In the genomic region with DNA sequence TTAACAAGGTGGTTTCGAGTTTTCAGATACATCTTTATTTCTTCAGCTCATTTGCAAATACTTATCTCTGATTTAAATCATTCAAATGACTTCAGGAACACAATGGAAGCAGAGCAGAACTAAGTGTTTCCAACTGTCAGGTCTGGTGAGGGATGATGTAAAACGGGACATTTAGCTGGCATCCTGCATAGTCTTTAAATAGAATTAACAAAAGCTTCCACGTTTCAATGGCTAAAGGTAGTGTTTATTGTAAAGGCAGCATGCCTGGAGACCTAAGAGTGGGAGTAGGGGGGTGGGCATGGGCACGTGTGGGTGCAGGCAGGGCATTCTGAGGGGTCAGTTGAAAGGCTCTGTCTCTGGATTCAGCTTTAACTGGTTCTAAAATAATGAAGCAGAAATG, we compare ENCODE assay signal across 28 cellular contexts.
"Had no signal": no experiment of that assay in that cellular context is flagged by ENCODE, and none has a peak within 500 bp of the region (broad histone marks: within the 10 kb centered on the region; RNA-seq: fewer than 3 reads in every experiment).

No MANE protein-coding gene starts in this region.

- H3K36me3 ChIP-seq: brain microvascular endothelial cell, tibial artery, WERI-Rb-1 had no signal

- H2AFZ ChIP-seq: hepatocyte had no signal

- H3K27me3 Mint-ChIP-seq: activated CD4-positive, alpha-beta T cell treated with anti-CD3 and anti-CD28 coated beads, Interleukin-2, amount 10 ng/mL, durations not matched to agents 7 days and 5 days; activated naive CD8-positive, alpha-beta T cell treated with anti-CD3 and anti-CD28 coated beads, Interleukin-2, amount 50 U/mL, for 24 hours; memory B cell; stimulated activated naive CD8-positive, alpha-beta T cell treated with anti-CD3 and anti-CD28 coated beads, Interleukin-15, amount 100 ng/mL, for 72 hours had no signal

- H3K27ac ChIP-seq: brain microvascular endothelial cell, foreskin keratinocyte, hepatocyte, tibial artery, WERI-Rb-1 had no signal

- FAIRE-seq: small intestine, TTC549 had no signal

- H3K36me3 Mint-ChIP-seq: memory B cell; stimulated activated effector memory CD8-positive, alpha-beta T cell treated with anti-CD3 and anti-CD28 coated beads, Interleukin-12 subunit alpha, Interleukin-12 subunit beta, amount 100 ng/mL, for 72 hours had no signal

- H3K79me2 ChIP-seq: hepatocyte had no signal

- H3K4me1 Mint-ChIP-seq: memory B cell had no signal

- H3K9me3 ChIP-seq: mucosa of descending colon, tibial artery had no signal

- H3K4me3 ChIP-seq: hepatocyte, mucosa of descending colon, tibial artery had no signal

- H3K9me3 Mint-ChIP-seq: activated CD4-positive, alpha-beta T cell treated with anti-CD3 and anti-CD28 coated beads, Interleukin-2, amount 10 ng/mL, durations not matched to agents 7 days and 5 days; activated CD8-positive, alpha-beta T cell treated with anti-CD3 and anti-CD28 coated beads for 36 hours; activated naive CD8-positive, alpha-beta T cell treated with anti-CD3 and anti-CD28 coated beads, Interleukin-2, amount 50 U/mL, for 24 hours; activated T-helper 1 cell treated with anti-CD3 and anti-CD28 coated beads, Interleukin-12 subunit alpha, Interleukin-12 subunit beta, Interleukin-2, Interleukin-4 antibody, amounts not matched to agents 30 ng/mL and 10 ng/mL and 1 ng/mL, durations not matched to agents 14 hours and 24 hours and 36 hours; memory B cell; stimulated activated effector memory CD8-positive, alpha-beta T cell treated with anti-CD3 and anti-CD28 coated beads, Interleukin-12 subunit alpha, Interleukin-12 subunit beta, amount 100 ng/mL, for 72 hours; stimulated activated naive CD8-positive, alpha-beta T cell treated with anti-CD3 and anti-CD28 coated beads, Interleukin-15, amount 100 ng/mL, for 72 hours had no signal

- H3K4me1 ChIP-seq: foreskin keratinocyte, tibial artery had no signal

- ATAC-seq: activated CD8-positive, alpha-beta T cell treated with anti-CD3 and anti-CD28 coated beads for 36 hours; activated naive CD8-positive, alpha-beta T cell treated with anti-CD3 and anti-CD28 coated beads, Interleukin-2, amount 50 U/mL, for 24 hours; foreskin keratinocyte; left ventricle myocardium superior; mucosa of descending colon; sciatic nerve; stimulated activated effector memory CD8-positive, alpha-beta T cell treated with anti-CD3 and anti-CD28 coated beads, Interleukin-12 subunit alpha, Interleukin-12 subunit beta, amount 100 ng/mL, for 72 hours; stimulated activated naive CD8-positive, alpha-beta T cell treated with anti-CD3 and anti-CD28 coated beads, Interleukin-15, amount 100 ng/mL, for 72 hours had no signal

- H3K4me2 ChIP-seq: hepatocyte had no signal

- H3K27me3 ChIP-seq: brain microvascular endothelial cell, foreskin keratinocyte, hepatocyte, tibial artery had no signal

- DNase-seq: activated CD4-positive, alpha-beta T cell treated with anti-CD3 and anti-CD28 coated beads, Interleukin-2, amount 10 ng/mL, durations not matched to agents 7 days and 5 days; activated CD4-positive, CD25-positive, alpha-beta regulatory T cell treated with anti-CD3 and anti-CD28 coated beads, Interleukin-2, amount 50 U/mL, for 72 hours; activated CD8-positive, alpha-beta T cell treated with anti-CD3 and anti-CD28 coated beads for 36 hours; activated gamma-delta T cell; activated naive CD4-positive, alpha-beta T cell treated with anti-CD3 and anti-CD28 coated beads, Interleukin-2, amount 50 U/mL, for 16 hours; activated naive CD8-positive, alpha-beta T cell treated with anti-CD3 and anti-CD28 coated beads, Interleukin-2, amount 50 U/mL, for 24 hours; anterior cingulate cortex; brain microvascular endothelial cell; central memory CD4-positive, alpha-beta T cell; dermis blood vessel endothelial cell; effector CD8-positive, alpha-beta T cell; erythroblast; foreskin keratinocyte; glutamatergic neuron; kidney glomerular epithelial cell; left ventricle myocardium superior; mucosa of descending colon; small intestine; stimulated activated CD4-positive, alpha-beta T cell treated with anti-CD3 and anti-CD28 coated beads, Interleukin-2, amount 100 ng/mL, for 24 hours; stimulated activated naive CD8-positive, alpha-beta T cell treated with anti-CD3 and anti-CD28 coated beads, Interleukin-15, amount 100 ng/mL, for 72 hours; tibial artery; WERI-Rb-1 had no signal

- H3K4me3 Mint-ChIP-seq: activated CD4-positive, alpha-beta T cell treated with anti-CD3 and anti-CD28 coated beads, Interleukin-2, amount 10 ng/mL, durations not matched to agents 7 days and 5 days; activated CD8-positive, alpha-beta T cell treated with anti-CD3 and anti-CD28 coated beads for 36 hours; activated naive CD8-positive, alpha-beta T cell treated with anti-CD3 and anti-CD28 coated beads, Interleukin-2, amount 50 U/mL, for 24 hours; activated T-helper 1 cell treated with anti-CD3 and anti-CD28 coated beads, Interleukin-12 subunit alpha, Interleukin-12 subunit beta, Interleukin-2, Interleukin-4 antibody, amounts not matched to agents 30 ng/mL and 10 ng/mL and 1 ng/mL, durations not matched to agents 14 hours and 24 hours and 36 hours; memory B cell; stimulated activated effector memory CD8-positive, alpha-beta T cell treated with anti-CD3 and anti-CD28 coated beads, Interleukin-12 subunit alpha, Interleukin-12 subunit beta, amount 100 ng/mL, for 72 hours; stimulated activated naive CD8-positive, alpha-beta T cell treated with anti-CD3 and anti-CD28 coated beads, Interleukin-15, amount 100 ng/mL, for 72 hours had no signal

- H3K27ac Mint-ChIP-seq: activated CD4-positive, alpha-beta T cell treated with anti-CD3 and anti-CD28 coated beads, Interleukin-2, amount 10 ng/mL, durations not matched to agents 7 days and 5 days; activated CD8-positive, alpha-beta T cell treated with anti-CD3 and anti-CD28 coated beads for 36 hours; activated naive CD8-positive, alpha-beta T cell treated with anti-CD3 and anti-CD28 coated beads, Interleukin-2, amount 50 U/mL, for 24 hours; activated T-helper 1 cell treated with anti-CD3 and anti-CD28 coated beads, Interleukin-12 subunit alpha, Interleukin-12 subunit beta, Interleukin-2, Interleukin-4 antibody, amounts not matched to agents 30 ng/mL and 10 ng/mL and 1 ng/mL, durations not matched to agents 14 hours and 24 hours and 36 hours; memory B cell; stimulated activated effector memory CD8-positive, alpha-beta T cell treated with anti-CD3 and anti-CD28 coated beads, Interleukin-12 subunit alpha, Interleukin-12 subunit beta, amount 100 ng/mL, for 72 hours; stimulated activated naive CD8-positive, alpha-beta T cell treated with anti-CD3 and anti-CD28 coated beads, Interleukin-15, amount 100 ng/mL, for 72 hours had no signal
